1 cellular context compared by ENCODE assay signal in the genomic region with DNA sequence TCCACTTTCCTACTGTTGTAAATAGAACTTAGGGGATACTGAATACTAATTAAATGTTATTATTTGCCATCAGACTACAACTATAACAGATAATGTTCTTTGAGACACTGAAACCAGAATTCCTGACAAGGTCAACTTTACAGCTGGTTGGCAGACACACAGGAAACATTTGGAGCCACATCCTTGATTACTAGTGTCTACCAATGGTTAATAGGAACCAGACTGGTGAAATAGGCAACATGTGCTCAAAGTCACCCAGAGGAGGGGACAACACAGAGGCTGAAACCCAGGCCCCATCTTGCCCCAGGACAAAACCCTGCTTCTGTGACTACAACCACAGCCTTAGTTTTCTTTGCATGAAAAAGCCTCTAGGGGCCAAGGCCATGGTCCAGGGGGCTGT.
TF ChIP-seq lines count a peak whose summit lies in the region.

No MANE protein-coding gene starts in this region.

TF ChIP-seq in HCT116, 20 proteins besides CTCF, POLR2A, EP300 and RAD21 (continued from another document):
- TF ChIP-seq, protein P1, sequence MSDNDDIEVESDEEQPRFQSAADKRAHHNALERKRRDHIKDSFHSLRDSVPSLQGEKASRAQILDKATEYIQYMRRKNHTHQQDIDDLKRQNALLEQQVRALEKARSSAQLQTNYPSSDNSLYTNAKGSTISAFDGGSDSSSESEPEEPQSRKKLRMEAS (IDR thresholded peaks at IDR 0.05) = no peak
- no peak for TF ChIP-seq EZH2phosphoT487 (IDR thresholded peaks at IDR 0.05; ENCODE audit: borderline replicate concordance)
- no peak for TF ChIP-seq SP1 (IDR thresholded peaks at IDR 0.05; ENCODE audit: low read depth)
